In genomic region chr10:69864321-69864720, GRCh38 we compare ENCODE assay signal across 14 cellular contexts.
A peak's percentile ranks its signal among the peaks of the same experiment; 100 is the strongest.
DNase-seq lines count a peak whose midpoint lies in the region; FAIRE-seq and TF ChIP-seq lines count a peak whose summit lies in the region.
"Had no signal": no experiment of that assay in that cellular context is flagged by ENCODE, and none has a peak within 500 bp of the region (broad histone marks: within the 10 kb centered on the region; RNA-seq: fewer than 3 reads in every experiment).

No MANE protein-coding gene starts in this region.

- H3K36me3 Mint-ChIP-seq in immature natural killer cell, result no peaks in the 10 kb centered on the region

- TF ChIP-seq CTCF in bronchial epithelial cell (IDR thresholded peaks at IDR 0.05; ENCODE audit: insufficient read depth, low read length, severe bottlenecking), result no peak

- H3K9me3 Mint-ChIP-seq in immature natural killer cell, result no peaks in the 10 kb centered on the region
- H3K9me3 Mint-ChIP-seq: activated CD4-positive, alpha-beta T cell treated with anti-CD3 and anti-CD28 coated beads, Interleukin-2, amount 10 ng/mL, durations not matched to agents 7 days and 5 days had no signal

- H3K4me1 Mint-ChIP-seq in immature natural killer cell, result peaks cover 7 to 8% of the 10 kb centered on the region in 2 donors

- no peaks in the 10 kb centered on the region for H3K36me3 ChIP-seq in bronchial epithelial cell (ENCODE audit: control insufficient read depth, insufficient read depth, low read length)
- H3K36me3 ChIP-seq: right lobe of liver, uterus had no signal

- H3K27ac Mint-ChIP-seq in immature natural killer cell, result no peak overlapping the region
- H3K27ac Mint-ChIP-seq: activated CD4-positive, alpha-beta T cell treated with anti-CD3 and anti-CD28 coated beads, Interleukin-2, amount 10 ng/mL, durations not matched to agents 7 days and 5 days had no signal

- H3K27me3 ChIP-seq in bronchial epithelial cell (ENCODE audit: control insufficient read depth, insufficient read depth, low read length), result no peaks in the 10 kb centered on the region
- H3K27me3 ChIP-seq: right lobe of liver, uterus had no signal

- DNase-seq in AG08396 (ENCODE audit: low spot score), result peak; percentile 48
- peak; percentile 91 for DNase-seq in M059J (ENCODE audit: low read depth)
- peak; percentile 93 for DNase-seq in bronchial epithelial cell (ENCODE audit: low read depth)
- DNase-seq in kidney glomerular epithelial cell (lab: John Stamatoyannopoulos, UW), result peak; percentile 81
- DNase-seq in NCI-H1694 (lab: John Stamatoyannopoulos, UW), result no peak
- DNase-seq in NCI-H446 treated with DMSO at 0.1 percent for 48 hours (lab: John Stamatoyannopoulos, UW), result no peak
- DNase-seq in stimulated activated CD4-positive, alpha-beta T cell treated with anti-CD3 and anti-CD28 coated beads, Interleukin-4, amount 100 ng/mL, for 24 hours, result no peak
- no peak for DNase-seq in immature natural killer cell
- DNase-seq: activated CD4-positive, alpha-beta T cell treated with anti-CD3 and anti-CD28 coated beads, Interleukin-2, amount 10 ng/mL, durations not matched to agents 7 days and 5 days; activated gamma-delta T cell treated with Interleukin-2 at 50 U/mL for 16 hours; GDM1; NCI-H1105; right lobe of liver; uterus had no signal

- no peak overlapping the region for H3K4me3 Mint-ChIP-seq in immature natural killer cell
- H3K4me3 Mint-ChIP-seq: activated CD4-positive, alpha-beta T cell treated with anti-CD3 and anti-CD28 coated beads, Interleukin-2, amount 10 ng/mL, durations not matched to agents 7 days and 5 days had no signal

- peaks cover 0 to 6% (median 2%) of the 10 kb centered on the region in 3 donors for H3K27me3 Mint-ChIP-seq in immature natural killer cell (ENCODE audit: low read depth in 3 of 3)
- H3K27me3 Mint-ChIP-seq: activated CD4-positive, alpha-beta T cell treated with anti-CD3 and anti-CD28 coated beads, Interleukin-2, amount 10 ng/mL, durations not matched to agents 7 days and 5 days had no signal

- no peak overlapping the region for H3K4me3 ChIP-seq in bronchial epithelial cell (ENCODE audit: low read depth, low read length)
- H3K4me3 ChIP-seq: right lobe of liver, uterus had no signal

- no peak for FAIRE-seq in bronchial epithelial cell (lab: Jason Lieb, UNC)

Comparison
In these comparisons a context has a peak if more than half of its experiments do, and no peak if none do; other contexts are left out.
1. DNase-seq: peak in AG08396 (single experiment), M059J (single experiment), bronchial epithelial cell (single experiment) and kidney glomerular epithelial cell (single experiment); none in NCI-H1694 (single experiment), NCI-H446 treated with DMSO at 0.1 percent for 48 hours (single experiment), stimulated activated CD4-positive, alpha-beta T cell treated with anti-CD3 and anti-CD28 coated beads, Interleukin-4, amount 100 ng/mL, for 24 hours (single experiment) and immature natural killer cell (0 of 3).